In genomic region chr17:39229274-39229913, GRCh38 we compare ENCODE assay signal across 1 cellular context.
TF ChIP-seq lines count a peak whose summit lies in the region.

No MANE protein-coding gene starts in this region.

TF ChIP-seq in PFSK-1, 5 proteins besides CTCF, POLR2A, EP300 and RAD21 (continued from another document):
- TF ChIP-seq POLR2AphosphoS5 (IDR thresholded peaks at IDR 0.05; ENCODE audit: low read depth, low read length) = no peak
